ENCODE assay signal across 8 cellular contexts in the genomic region with DNA sequence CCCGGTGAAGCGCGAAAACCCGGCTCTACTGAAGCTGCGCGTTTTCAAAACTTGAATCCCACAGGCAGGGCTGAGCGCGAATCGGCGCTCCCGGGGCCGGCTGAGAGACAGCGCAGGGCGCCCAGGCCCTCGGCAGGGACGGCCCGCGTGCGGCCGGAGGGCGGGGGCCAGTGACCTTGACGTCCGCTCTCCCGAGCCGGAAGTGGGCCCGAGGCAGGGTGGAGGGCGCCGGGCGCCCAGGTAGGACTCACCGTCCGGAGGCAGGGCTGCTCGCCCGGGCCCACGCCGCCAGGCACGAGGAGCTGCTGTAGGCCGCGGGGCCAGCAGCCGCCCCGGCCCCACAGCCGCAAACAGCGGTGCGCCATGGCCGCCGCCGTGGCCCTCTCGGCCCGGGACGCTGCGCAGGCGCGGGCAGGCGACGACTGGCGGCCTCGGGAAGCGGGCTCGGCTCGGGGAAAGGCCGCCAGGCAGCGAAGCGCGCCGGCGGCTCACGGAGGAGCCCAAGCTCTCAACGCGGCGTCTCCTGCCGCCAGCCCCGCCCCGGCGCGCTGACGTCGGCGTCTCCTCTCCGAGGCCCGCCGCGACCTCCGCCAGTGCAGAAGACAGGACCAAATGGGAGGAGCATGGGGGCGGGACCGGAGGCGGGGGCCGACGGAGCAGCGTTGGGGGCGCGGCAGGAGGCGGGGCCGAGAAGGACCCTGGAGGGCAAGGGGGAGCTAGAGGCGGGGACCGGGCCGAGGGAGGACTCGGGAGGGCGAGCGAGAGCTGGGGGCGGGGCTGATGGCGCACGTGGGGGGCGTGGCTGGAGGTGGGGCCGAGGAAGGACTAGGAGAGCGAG. TPM values are rescaled to one million over a fixed set of nuclear protein-coding genes. Genes with fewer than 3 reads are reported as not detected.
DNase-seq lines count a peak whose midpoint lies in the region; ATAC-seq lines count a peak whose summit lies in the region.

Gene AFG3L2 (minus strand): TSS at position 510 of the 838 bp plus-strand sequence. CDS start 145 bp downstream, at position 365.

- H3K9me3 Mint-ChIP-seq in IgD-negative memory B cell: no peaks in the 10 kb centered on the region

- peaks cover 12 to 40% (median 23%) of the 10 kb centered on the region in 3 donors for H3K4me1 Mint-ChIP-seq in IgD-negative memory B cell

- H3K36me3 Mint-ChIP-seq in IgD-negative memory B cell: peaks cover 3% of the 10 kb centered on the region

- peak within 1 kb of the TSS; percentile 82 for H3K4me3 ChIP-seq in mononuclear cell (ENCODE audit: low read length)

- no peaks in the 10 kb centered on the region for H3K9me3 ChIP-seq in mononuclear cell (ENCODE audit: low read depth, low read length)

- peak within 1 kb of the TSS; percentile 82 to 97 (median 92) for H3K4me3 Mint-ChIP-seq in IgD-negative memory B cell

- H3K4me1 ChIP-seq in mononuclear cell (ENCODE audit: insufficient read depth, low read length): peaks cover 39% of the 10 kb centered on the region

- ATAC-seq in GM21576 (IDR thresholded peaks at IDR 0.05; ENCODE audit: unreplicated experiment): peak; percentile 83

- H3K27me3 Mint-ChIP-seq in IgD-negative memory B cell: no peaks in the 10 kb centered on the region

- H3K27me3 ChIP-seq in mononuclear cell (ENCODE audit: insufficient read depth, low read length): no peaks in the 10 kb centered on the region

- peak within 1 kb of the TSS; percentile 59 to 97 (median 91) for H3K27ac Mint-ChIP-seq in IgD-negative memory B cell

- DNase-seq in DMS114 treated with DMSO at 0.1 percent for 48 hours (lab: John Stamatoyannopoulos, UW; ENCODE audit: unreplicated experiment) (peak; percentile 99), OCI-M1 (lab: John Stamatoyannopoulos, UW) (peak; percentile 99), activated T-cell treated with anti-CD3 and anti-CD28 coated beads for 24 hours (ENCODE audit: low read depth) (peak; percentile 100), epidermal melanocyte (ENCODE audit: insufficient read length, low spot score) (peak; percentile 70)
- DNase-seq in stimulated activated CD8-positive, alpha-beta memory T cell treated with anti-CD3 and anti-CD28 coated beads, Interleukin-2, amount 100 ng/mL, for 48 hours (ENCODE audit: low read depth in 2 of 2): peak; percentile 100

RNA-seq across cellular contexts. Expression of gene AFG3L2, which starts in this region (rescaled TPM):
- 27.9 TPM for polyA plus RNA-seq in IgD-negative memory B cell
- 52.1 TPM for total RNA-seq in mononuclear cell

Comparison
In these comparisons a context has a peak if more than half of its experiments do, and no peak if none do; other contexts are left out.
1. Peak in every context shown above with its lines: DNase-seq, ATAC-seq and H3K4me3 ChIP-seq.